ENCODE assay signal across 8 cellular contexts in the genomic region with DNA sequence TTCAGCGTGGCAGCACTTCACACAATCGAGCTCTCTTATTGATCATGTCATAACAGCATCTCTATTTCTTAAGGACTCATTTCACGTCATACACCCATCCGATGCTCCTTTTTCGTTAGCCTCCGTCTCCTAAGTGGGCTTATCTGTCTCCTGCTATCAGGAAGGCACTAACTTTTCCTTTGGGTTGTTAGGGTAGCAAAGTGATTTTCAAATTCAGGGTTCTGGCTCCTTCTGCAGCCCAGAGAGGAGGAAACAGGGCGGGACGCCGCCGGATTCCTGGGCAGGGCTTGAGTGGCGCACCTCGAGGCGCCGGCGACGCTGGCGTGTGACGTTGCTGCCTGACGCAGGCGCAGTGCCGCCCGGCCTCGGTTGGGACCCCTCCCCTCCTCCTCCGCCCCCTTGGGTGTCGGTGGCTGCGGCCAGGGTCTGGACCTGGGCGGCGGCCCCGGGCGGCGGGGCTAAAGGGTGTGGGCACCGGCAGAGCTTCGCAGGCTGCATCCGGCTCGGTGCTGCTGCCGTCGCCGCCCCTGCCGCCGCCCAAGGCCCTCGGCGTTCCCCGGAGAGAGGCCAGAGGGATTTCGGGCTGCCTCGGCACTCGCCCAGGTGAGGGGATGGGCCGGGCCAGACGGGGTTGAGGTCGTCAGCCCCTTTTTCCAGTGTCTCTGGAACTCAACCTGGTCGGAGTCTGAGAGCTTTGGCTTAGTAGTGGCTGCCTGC. TPM values are rescaled to one million over a fixed set of nuclear protein-coding genes. Genes with fewer than 3 reads are reported as not detected.
A peak's percentile ranks its signal among the peaks of the same experiment; 100 is the strongest.
DNase-seq lines count a peak whose midpoint lies in the region; ATAC-seq and TF ChIP-seq lines count a peak whose summit lies in the region.

A gene with protein sequence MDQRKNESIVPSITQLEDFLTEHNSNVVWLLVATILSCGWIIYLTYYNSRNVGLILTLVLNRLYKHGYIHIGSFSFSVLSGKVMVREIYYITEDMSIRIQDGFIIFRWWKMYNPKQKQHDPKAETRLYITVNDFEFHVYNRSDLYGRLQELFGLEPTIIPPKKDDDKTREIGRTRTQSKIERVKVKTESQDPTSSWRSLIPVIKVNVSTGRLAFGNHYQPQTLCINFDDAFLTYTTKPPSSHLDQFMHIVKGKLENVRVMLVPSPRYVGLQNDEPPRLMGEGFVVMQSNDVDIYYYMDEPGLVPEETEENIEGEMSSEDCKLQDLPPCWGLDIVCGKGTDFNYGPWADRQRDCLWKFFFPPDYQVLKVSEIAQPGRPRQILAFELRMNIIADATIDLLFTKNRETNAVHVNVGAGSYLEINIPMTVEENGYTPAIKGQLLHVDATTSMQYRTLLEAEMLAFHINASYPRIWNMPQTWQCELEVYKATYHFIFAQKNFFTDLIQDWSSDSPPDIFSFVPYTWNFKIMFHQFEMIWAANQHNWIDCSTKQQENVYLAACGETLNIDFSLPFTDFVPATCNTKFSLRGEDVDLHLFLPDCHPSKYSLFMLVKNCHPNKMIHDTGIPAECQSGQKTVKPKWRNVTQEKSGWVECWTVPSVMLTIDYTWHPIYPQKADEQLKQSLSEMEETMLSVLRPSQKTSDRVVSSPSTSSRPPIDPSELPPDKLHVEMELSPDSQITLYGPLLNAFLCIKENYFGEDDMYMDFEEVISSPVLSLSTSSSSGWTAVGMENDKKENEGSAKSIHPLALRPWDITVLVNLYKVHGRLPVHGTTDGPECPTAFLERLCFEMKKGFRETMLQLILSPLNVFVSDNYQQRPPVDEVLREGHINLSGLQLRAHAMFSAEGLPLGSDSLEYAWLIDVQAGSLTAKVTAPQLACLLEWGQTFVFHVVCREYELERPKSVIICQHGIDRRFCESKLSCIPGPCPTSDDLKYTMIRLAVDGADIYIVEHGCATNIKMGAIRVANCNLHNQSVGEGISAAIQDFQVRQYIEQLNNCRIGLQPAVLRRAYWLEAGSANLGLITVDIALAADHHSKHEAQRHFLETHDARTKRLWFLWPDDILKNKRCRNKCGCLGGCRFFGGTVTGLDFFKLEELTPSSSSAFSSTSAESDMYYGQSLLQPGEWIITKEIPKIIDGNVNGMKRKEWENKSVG (N-terminal part only) (plus strand): TSS at position 350 of the 717 bp plus-strand sequence. CDS start 18,317 bp downstream, outside the sequence.

- peak; percentile 60 to 66 for DNase-seq in AML-193 (lab: John Stamatoyannopoulos, UW)
- DNase-seq in NCI-H510A (lab: John Stamatoyannopoulos, UW), result peak; percentile 65
- peak; percentile 97 for DNase-seq in activated CD4-positive, alpha-beta T cell treated with anti-CD3 and anti-CD28 coated beads, Interleukin-2, amount 10 ng/mL, durations not matched to agents 24 days and 14 days
- DNase-seq in coronary artery (ENCODE audit: low spot score), result peak; percentile 90
- DNase-seq in left colon, result peak; percentile 92 to 94
- peak; percentile 85 for DNase-seq in stimulated activated CD4-positive, alpha-beta T cell treated with anti-CD3 and anti-CD28 coated beads, Interleukin-1b, Interleukin-23, amount 100 ng/mL, for 48 hours

- ATAC-seq in GM19035 (IDR thresholded peaks at IDR 0.05; ENCODE audit: unreplicated experiment) (peak; percentile 97), HG03354 (IDR thresholded peaks at IDR 0.05; ENCODE audit: poor library complexity, severe bottlenecking, unreplicated experiment) (peak; percentile 96), left colon (peak; percentile 95)

- H3K4me3 ChIP-seq in coronary artery, result peak within 1 kb of the TSS; percentile 92

- H3K4me3 Mint-ChIP-seq in activated CD4-positive, alpha-beta T cell treated with anti-CD3 and anti-CD28 coated beads, Interleukin-2, amount 10 ng/mL, durations not matched to agents 24 days and 14 days, result peak within 1 kb of the TSS; percentile 92

- no peaks in the 10 kb centered on the region for H3K9me3 Mint-ChIP-seq in activated CD4-positive, alpha-beta T cell treated with anti-CD3 and anti-CD28 coated beads, Interleukin-2, amount 10 ng/mL, durations not matched to agents 24 days and 14 days

- no peaks in the 10 kb centered on the region for H3K27me3 Mint-ChIP-seq in activated CD4-positive, alpha-beta T cell treated with anti-CD3 and anti-CD28 coated beads, Interleukin-2, amount 10 ng/mL, durations not matched to agents 24 days and 14 days

- no peak for TF ChIP-seq CTCF in coronary artery (IDR thresholded peaks at IDR 0.05)

- peak within 1 kb of the TSS; percentile 96 to 97 for H3K27ac ChIP-seq in coronary artery

- H3K4me1 Mint-ChIP-seq in activated CD4-positive, alpha-beta T cell treated with anti-CD3 and anti-CD28 coated beads, Interleukin-2, amount 10 ng/mL, durations not matched to agents 24 days and 14 days, result peaks cover 41% of the 10 kb centered on the region

- intact Hi-C loops in activated CD4-positive, alpha-beta T cell treated with anti-CD3 and anti-CD28 coated beads, Interleukin-2, amount 10 ng/mL, durations not matched to agents 24 days and 14 days (cut with micrococcal nuclease), result loop anchor here (1.0 to 10.0 kb wide), 7 partner anchors 23 to 770 kb away; a partner anchor contains a TSS
- intact Hi-C loops in left colon (cut with DNase I, micrococcal nuclease), result no loop called here

- peaks cover 22% of the 10 kb centered on the region for H3K36me3 Mint-ChIP-seq in activated CD4-positive, alpha-beta T cell treated with anti-CD3 and anti-CD28 coated beads, Interleukin-2, amount 10 ng/mL, durations not matched to agents 24 days and 14 days (ENCODE audit: low read depth)

- peak within 1 kb of the TSS; percentile 95 for H3K27ac Mint-ChIP-seq in activated CD4-positive, alpha-beta T cell treated with anti-CD3 and anti-CD28 coated beads, Interleukin-2, amount 10 ng/mL, durations not matched to agents 24 days and 14 days

RNA-seq across cellular contexts. Expression of the gene that starts here (rescaled TPM):
- 26.2 and 28.9 TPM in 2 replicates for total RNA-seq in activated CD4-positive, alpha-beta T cell treated with anti-CD3 and anti-CD28 coated beads, Interleukin-2, amount 10 ng/mL, durations not matched to agents 24 days and 14 days
- total RNA-seq in left colon, result 100 to 1,000 TPM in 1 of 2 donors, 10 to 100 TPM in 1; 89.5 to 102 TPM

Comparison
In these comparisons a context has a peak if more than half of its experiments do, and no peak if none do; other contexts are left out.
1. Peak in every context shown above with its lines: DNase-seq, ATAC-seq, H3K4me3 ChIP-seq and H3K27ac ChIP-seq.